ENCODE assay signal across 1 cellular context in genomic region chr12:7189398-7190267, GRCh38.
TF ChIP-seq lines count a peak whose summit lies in the region.

Gene PEX5 (plus strand): TSS chr12:7189686. CDS start chr12:7190378, 692 bp downstream.

TF ChIP-seq in HCT116, 20 proteins besides CTCF, POLR2A, EP300 and RAD21 (continued from another document):
- TF ChIP-seq REST (IDR thresholded peaks at IDR 0.05; ENCODE audit: low read depth) (no peak), CBX3 (IDR thresholded peaks at IDR 0.05; ENCODE audit: low read depth) (no peak)
